10 cellular contexts compared by ENCODE assay signal in genomic region chr4:108117473-108118182, GRCh38. TPM values are rescaled to one million over a fixed set of nuclear protein-coding genes. Genes with fewer than 3 reads are reported as not detected.
DNase-seq lines count a peak whose midpoint lies in the region; ATAC-seq and TF ChIP-seq lines count a peak whose summit lies in the region.
"Had no signal": no experiment of that assay in that cellular context is flagged by ENCODE, and none has a peak within 500 bp of the region (broad histone marks: within the 10 kb centered on the region; RNA-seq: fewer than 3 reads in every experiment).

No MANE protein-coding gene starts in this region.

- H3K4me3 ChIP-seq in OCI-LY1 (ENCODE audit: low read depth, low read length, poor library complexity, severe bottlenecking) (no peak overlapping the region), body of pancreas (no peak overlapping the region), osteoblast (ENCODE audit: insufficient read depth, low read length) (no peak overlapping the region)

- H4K20me1 ChIP-seq in OCI-LY1 (ENCODE audit: insufficient read depth, low read length) (no peaks in the 10 kb centered on the region), osteoblast (ENCODE audit: insufficient read depth, low read length) (no peaks in the 10 kb centered on the region)

- peak overlapping the region; percentile 91 for H3K27ac Mint-ChIP-seq in activated CD4-positive, alpha-beta T cell treated with anti-CD3 and anti-CD28 coated beads, Interleukin-2, amount 10 ng/mL, durations not matched to agents 7 days and 5 days

- CTCF ChIA-PET in activated CD4-positive, alpha-beta T cell treated with anti-CD3 and anti-CD28 coated beads, Interleukin-2, amount 10 ng/mL, durations not matched to agents 7 days and 5 days (lab: Charles Lee), result interaction anchor here (0.6 to 4.1 kb wide), 10 partner anchors 10 to 526 kb away, joined by 3 to 17 read pairs (median 3); no protein-coding TSS in a partner anchor

- ATAC-seq in body of pancreas, result peak; percentile 53
- ATAC-seq in GM21423 (IDR thresholded peaks at IDR 0.05; ENCODE audit: unreplicated experiment), result no peak

- H3K27me3 Mint-ChIP-seq in activated CD4-positive, alpha-beta T cell treated with anti-CD3 and anti-CD28 coated beads, Interleukin-2, amount 10 ng/mL, durations not matched to agents 7 days and 5 days, result no peaks in the 10 kb centered on the region

- no peaks in the 10 kb centered on the region for H3F3A ChIP-seq in OCI-LY1 (ENCODE audit: insufficient read depth, low read length)

- peaks cover 92% of the 10 kb centered on the region for H3K4me1 Mint-ChIP-seq in activated CD4-positive, alpha-beta T cell treated with anti-CD3 and anti-CD28 coated beads, Interleukin-2, amount 10 ng/mL, durations not matched to agents 7 days and 5 days

- no peaks in the 10 kb centered on the region for H3K9me3 Mint-ChIP-seq in activated CD4-positive, alpha-beta T cell treated with anti-CD3 and anti-CD28 coated beads, Interleukin-2, amount 10 ng/mL, durations not matched to agents 7 days and 5 days

- DNase-seq in activated CD4-positive, alpha-beta T cell treated with anti-CD3 and anti-CD28 coated beads, Interleukin-2, amount 10 ng/mL, durations not matched to agents 7 days and 5 days, result no peak
- no peak for DNase-seq in activated CD4-positive, alpha-beta T cell treated with anti-CD3 and anti-CD28 coated beads, Interleukin-2, amount 50 U/mL, for 1 hour
- DNase-seq in body of pancreas (peak in 3 of 4 donors; percentile 4 to 16 (median 6)), osteoblast (ENCODE audit: insufficient read length, low spot score, missing footprints) (no peak), HuH-7 (ENCODE audit: low spot score) (no peak), DMS 273 (lab: John Stamatoyannopoulos, UW; ENCODE audit: unreplicated experiment) (no peak)
- DNase-seq: activated effector memory CD4-positive, alpha-beta T cell treated with Interleukin-2 at 50 U/mL for 16 hours; BE2C had no signal

- H3K4me1 ChIP-seq in OCI-LY1 (ENCODE audit: insufficient read depth, low read length, severe bottlenecking) (peaks cover 100% of the 10 kb centered on the region), body of pancreas (peaks cover 4% of the 10 kb centered on the region), osteoblast (ENCODE audit: insufficient read depth, low read length) (no peaks in the 10 kb centered on the region)
- H3K4me1 ChIP-seq: BE2C had no signal

- peak overlapping the region; percentile 81 for H3K27ac ChIP-seq in OCI-LY1 (ENCODE audit: low read depth, low read length, poor library complexity, severe bottlenecking)
- no peak overlapping the region for H3K27ac ChIP-seq in body of pancreas
- no peak overlapping the region for H3K27ac ChIP-seq in osteoblast (ENCODE audit: low read depth, low read length)

- no peaks in the 10 kb centered on the region for H3K27me3 ChIP-seq in OCI-LY1 (ENCODE audit: insufficient read depth, low read length)
- H3K27me3 ChIP-seq in body of pancreas, result no peaks in the 10 kb centered on the region
- H3K27me3 ChIP-seq in osteoblast (ENCODE audit: insufficient read depth, low read length), result no peaks in the 10 kb centered on the region

- H2AFZ ChIP-seq in OCI-LY1 (ENCODE audit: low read length) (no peak overlapping the region), osteoblast (ENCODE audit: low read length) (peak overlapping the region; percentile 2)

- intact Hi-C loops in body of pancreas (cut with DNase I), result no loop called here

- POLR2A ChIA-PET in activated CD4-positive, alpha-beta T cell treated with anti-CD3 and anti-CD28 coated beads, Interleukin-2, amount 10 ng/mL, durations not matched to agents 7 days and 5 days (lab: Charles Lee), result interaction anchor here (0.6 kb wide), 1 partner anchor 9 kb away, joined by 12 read pairs; no protein-coding TSS in a partner anchor

- H3K9me3 ChIP-seq in OCI-LY1 (ENCODE audit: low read length), result no peaks in the 10 kb centered on the region
- no peaks in the 10 kb centered on the region for H3K9me3 ChIP-seq in body of pancreas
- H3K9me3 ChIP-seq in osteoblast (ENCODE audit: low read depth, low read length), result no peaks in the 10 kb centered on the region
- H3K9me3 ChIP-seq: BE2C had no signal

- H3K79me2 ChIP-seq in OCI-LY1 (ENCODE audit: insufficient read depth, low read length) (peaks cover 85% of the 10 kb centered on the region), osteoblast (ENCODE audit: insufficient read depth, low read length) (no peaks in the 10 kb centered on the region)

- peak overlapping the region; percentile 7; the same call in 1 of the 2 replicates for H3K9ac ChIP-seq in OCI-LY1 (ENCODE audit: low read length)

- peaks cover 71% of the 10 kb centered on the region for H3K36me3 Mint-ChIP-seq in activated CD4-positive, alpha-beta T cell treated with anti-CD3 and anti-CD28 coated beads, Interleukin-2, amount 10 ng/mL, durations not matched to agents 7 days and 5 days (ENCODE audit: low read depth)

- H3K4me2 ChIP-seq in OCI-LY1 (ENCODE audit: low read length) (peak overlapping the region; percentile 20; the same call in 1 of the 2 replicates), osteoblast (ENCODE audit: insufficient read depth, low read length) (no peak overlapping the region)

- 44 to 53% methylated on average over 7 of the region's 7 CpGs for WGBS in body of pancreas, 2 donors

- no peaks in the 10 kb centered on the region for H3K9me2 ChIP-seq in OCI-LY1 (ENCODE audit: low read depth, low read length)

- peaks cover 24% of the 10 kb centered on the region; the same call in 1 of the 2 replicates for H3K36me3 ChIP-seq in OCI-LY1 (ENCODE audit: insufficient read depth, low read length)
- H3K36me3 ChIP-seq in body of pancreas (replicated peaks in 1 of 2; ENCODE audit: insufficient read depth in 1 of 2, low read depth in 2 of 2), result no peaks in the 10 kb centered on the region
- H3K36me3 ChIP-seq in osteoblast (ENCODE audit: insufficient read depth, low read length), result no peaks in the 10 kb centered on the region
- H3K36me3 ChIP-seq: BE2C had no signal

- TF ChIP-seq POLR2A in body of pancreas (IDR thresholded peaks at IDR 0.05), result no peak

- TF ChIP-seq CTCF in OCI-LY1 (IDR thresholded peaks at IDR 0.05; ENCODE audit: low read length), result no peak
- TF ChIP-seq CTCF in body of pancreas (IDR thresholded peaks at IDR 0.05), result no peak
- TF ChIP-seq CTCF in osteoblast (IDR thresholded peaks at IDR 0.05; ENCODE audit: extremely low read depth, low read depth, low read length), result no peak

- peak overlapping the region; percentile 62 for H3K4me3 Mint-ChIP-seq in activated CD4-positive, alpha-beta T cell treated with anti-CD3 and anti-CD28 coated beads, Interleukin-2, amount 10 ng/mL, durations not matched to agents 7 days and 5 days

RNA-seq across cellular contexts. Expression of gene LEF1, which starts 51.1 kb away (rescaled TPM):
- 100 to 1,000 TPM; 386 to 498 TPM for total RNA-seq in activated CD4-positive, alpha-beta T cell treated with anti-CD3 and anti-CD28 coated beads, Interleukin-2, amount 10 ng/mL, durations not matched to agents 7 days and 5 days
- total RNA-seq in body of pancreas (1 to 10 TPM; 1.6 to 5.6 TPM), osteoblast (5.8 and 7.7 TPM in 2 replicates)

Comparison
In these comparisons a context has a peak if more than half of its experiments do, and no peak if none do; other contexts are left out.
1. DNase-seq: peak in body of pancreas (3 of 4); none in activated CD4-positive, alpha-beta T cell treated with anti-CD3 and anti-CD28 coated beads, Interleukin-2, amount 10 ng/mL, durations not matched to agents 7 days and 5 days (single experiment), activated CD4-positive, alpha-beta T cell treated with anti-CD3 and anti-CD28 coated beads, Interleukin-2, amount 50 U/mL, for 1 hour (single experiment), osteoblast (single experiment), HuH-7 (single experiment) and DMS 273 (single experiment).
2. RNA of gene LEF1, which starts 51.1 kb away (total RNA-seq): 386 to 498 TPM in activated CD4-positive, alpha-beta T cell treated with anti-CD3 and anti-CD28 coated beads, Interleukin-2, amount 10 ng/mL, durations not matched to agents 7 days and 5 days; 5.8 to 7.7 TPM in osteoblast and 1.6 to 5.6 TPM in body of pancreas; every median in the first group is over 10 times any median in the second.